In the genomic region with DNA sequence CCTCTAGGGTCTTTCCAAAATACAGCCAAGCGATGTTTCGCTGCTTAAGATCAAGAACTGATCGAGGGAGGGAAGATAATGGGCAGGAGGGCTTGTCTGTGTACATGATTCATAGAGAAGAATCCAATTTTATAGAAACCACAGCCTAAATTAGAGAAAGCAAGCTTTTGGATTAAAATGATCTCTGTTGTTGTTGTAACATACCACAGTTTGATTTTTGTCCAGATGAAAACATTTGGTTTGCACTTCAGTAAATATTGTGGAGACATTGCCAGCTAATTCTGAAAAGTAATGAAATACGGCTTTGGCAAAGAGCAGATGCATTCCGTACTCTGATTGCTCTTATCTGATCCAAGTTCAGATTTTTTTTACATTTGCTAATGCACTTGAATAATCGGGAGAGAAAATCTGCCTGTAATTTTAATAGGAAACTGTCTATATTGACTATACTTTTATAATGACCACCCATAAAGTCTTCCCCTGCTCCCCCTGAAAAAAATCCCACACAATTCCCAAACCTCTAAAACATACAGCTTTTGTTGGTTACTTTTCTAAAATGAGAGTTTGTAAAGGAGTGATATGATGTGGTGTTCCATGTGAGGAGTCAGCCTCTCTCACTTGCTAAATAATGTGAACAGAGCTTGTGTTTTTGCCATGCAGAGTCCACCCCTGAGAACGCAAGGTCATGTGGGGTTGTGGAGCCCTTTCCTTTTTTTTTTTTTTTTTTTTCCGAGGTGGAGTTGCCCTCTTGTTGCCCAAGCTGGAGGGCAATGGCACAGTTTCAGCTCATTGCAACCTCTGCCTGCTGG, we compare ENCODE assay signal across 1 cellular context.
TF ChIP-seq lines count a peak whose summit lies in the region.

No MANE protein-coding gene starts in this region.

TF ChIP-seq in GM23338, 12 proteins besides CTCF, POLR2A, EP300 and RAD21 (continued from another document):
- TF ChIP-seq, protein P1, sequence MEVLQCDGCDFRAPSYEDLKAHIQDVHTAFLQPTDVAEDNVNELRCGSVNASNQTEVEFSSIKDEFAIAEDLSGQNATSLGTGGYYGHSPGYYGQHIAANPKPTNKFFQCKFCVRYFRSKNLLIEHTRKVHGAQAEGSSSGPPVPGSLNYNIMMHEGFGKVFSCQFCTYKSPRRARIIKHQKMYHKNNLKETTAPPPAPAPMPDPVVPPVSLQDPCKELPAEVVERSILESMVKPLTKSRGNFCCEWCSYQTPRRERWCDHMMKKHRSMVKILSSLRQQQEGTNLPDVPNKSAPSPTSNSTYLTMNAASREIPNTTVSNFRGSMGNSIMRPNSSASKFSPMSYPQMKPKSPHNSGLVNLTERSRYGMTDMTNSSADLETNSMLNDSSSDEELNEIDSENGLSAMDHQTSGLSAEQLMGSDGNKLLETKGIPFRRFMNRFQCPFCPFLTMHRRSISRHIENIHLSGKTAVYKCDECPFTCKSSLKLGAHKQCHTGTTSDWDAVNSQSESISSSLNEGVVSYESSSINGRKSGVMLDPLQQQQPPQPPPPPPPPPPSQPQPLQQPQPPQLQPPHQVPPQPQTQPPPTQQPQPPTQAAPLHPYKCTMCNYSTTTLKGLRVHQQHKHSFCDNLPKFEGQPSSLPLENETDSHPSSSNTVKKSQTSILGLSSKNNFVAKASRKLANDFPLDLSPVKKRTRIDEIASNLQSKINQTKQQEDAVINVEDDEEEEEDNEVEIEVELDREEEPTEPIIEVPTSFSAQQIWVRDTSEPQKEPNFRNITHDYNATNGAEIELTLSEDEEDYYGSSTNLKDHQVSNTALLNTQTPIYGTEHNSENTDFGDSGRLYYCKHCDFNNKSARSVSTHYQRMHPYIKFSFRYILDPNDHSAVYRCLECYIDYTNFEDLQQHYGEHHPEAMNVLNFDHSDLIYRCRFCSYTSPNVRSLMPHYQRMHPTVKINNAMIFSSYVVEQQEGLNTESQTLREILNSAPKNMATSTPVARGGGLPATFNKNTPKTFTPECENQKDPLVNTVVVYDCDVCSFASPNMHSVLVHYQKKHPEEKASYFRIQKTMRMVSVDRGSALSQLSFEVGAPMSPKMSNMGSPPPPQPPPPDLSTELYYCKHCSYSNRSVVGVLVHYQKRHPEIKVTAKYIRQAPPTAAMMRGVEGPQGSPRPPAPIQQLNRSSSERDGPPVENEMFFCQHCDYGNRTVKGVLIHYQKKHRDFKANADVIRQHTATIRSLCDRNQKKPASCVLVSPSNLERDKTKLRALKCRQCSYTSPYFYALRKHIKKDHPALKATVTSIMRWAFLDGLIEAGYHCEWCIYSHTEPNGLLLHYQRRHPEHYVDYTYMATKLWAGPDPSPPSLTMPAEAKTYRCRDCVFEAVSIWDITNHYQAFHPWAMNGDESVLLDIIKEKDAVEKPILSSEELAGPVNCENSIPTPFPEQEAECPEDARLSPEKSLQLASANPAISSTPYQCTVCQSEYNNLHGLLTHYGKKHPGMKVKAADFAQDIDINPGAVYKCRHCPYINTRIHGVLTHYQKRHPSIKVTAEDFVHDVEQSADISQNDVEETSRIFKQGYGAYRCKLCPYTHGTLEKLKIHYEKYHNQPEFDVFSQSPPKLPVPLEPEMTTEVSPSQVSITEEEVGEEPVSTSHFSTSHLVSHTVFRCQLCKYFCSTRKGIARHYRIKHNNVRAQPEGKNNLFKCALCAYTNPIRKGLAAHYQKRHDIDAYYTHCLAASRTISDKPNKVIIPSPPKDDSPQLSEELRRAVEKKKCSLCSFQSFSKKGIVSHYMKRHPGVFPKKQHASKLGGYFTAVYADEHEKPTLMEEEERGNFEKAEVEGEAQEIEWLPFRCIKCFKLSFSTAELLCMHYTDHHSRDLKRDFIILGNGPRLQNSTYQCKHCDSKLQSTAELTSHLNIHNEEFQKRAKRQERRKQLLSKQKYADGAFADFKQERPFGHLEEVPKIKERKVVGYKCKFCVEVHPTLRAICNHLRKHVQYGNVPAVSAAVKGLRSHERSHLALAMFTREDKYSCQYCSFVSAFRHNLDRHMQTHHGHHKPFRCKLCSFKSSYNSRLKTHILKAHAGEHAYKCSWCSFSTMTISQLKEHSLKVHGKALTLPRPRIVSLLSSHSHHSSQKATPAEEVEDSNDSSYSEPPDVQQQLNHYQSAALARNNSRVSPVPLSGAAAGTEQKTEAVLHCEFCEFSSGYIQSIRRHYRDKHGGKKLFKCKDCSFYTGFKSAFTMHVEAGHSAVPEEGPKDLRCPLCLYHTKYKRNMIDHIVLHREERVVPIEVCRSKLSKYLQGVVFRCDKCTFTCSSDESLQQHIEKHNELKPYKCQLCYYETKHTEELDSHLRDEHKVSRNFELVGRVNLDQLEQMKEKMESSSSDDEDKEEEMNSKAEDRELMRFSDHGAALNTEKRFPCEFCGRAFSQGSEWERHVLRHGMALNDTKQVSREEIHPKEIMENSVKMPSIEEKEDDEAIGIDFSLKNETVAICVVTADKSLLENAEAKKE (CRISPR knock-in tag; IDR thresholded peaks at IDR 0.05) = no peak
